29 cellular contexts compared by ENCODE assay signal in genomic region chr6:155256122-155256795, GRCh38. TPM values are rescaled to one million over a fixed set of nuclear protein-coding genes. Genes with fewer than 3 reads are reported as not detected.
DNase-seq lines count a peak whose midpoint lies in the region; ATAC-seq, FAIRE-seq and TF ChIP-seq lines count a peak whose summit lies in the region.
"Had no signal": no experiment of that assay in that cellular context is flagged by ENCODE, and none has a peak within 500 bp of the region (broad histone marks: within the 10 kb centered on the region; RNA-seq: fewer than 3 reads in every experiment).

No MANE protein-coding gene starts in this region.

- no peak overlapping the region for H2AFZ ChIP-seq in K562 (ENCODE audit: low read depth, low read length)

- in situ Hi-C loops in K562 (cut with MboI): no loop called here

- H3K4me3 ChIP-seq in heart right ventricle (no peak overlapping the region), K562 (no peak overlapping the region)

- BruUV-seq in K562 (replicated peaks; lab: Mats Ljungman, UMichigan): no TSS peak

- TF ChIP-seq EP300 in K562 (IDR thresholded peaks at IDR 0.05; ENCODE audit: low read length): no peak

- peak in 6 of 8 donors; percentile 12 to 50 (median 44) for ATAC-seq in heart right ventricle
- no peak for ATAC-seq in left cardiac atrium
- no peak for ATAC-seq in K562
- peak; percentile 52 for ATAC-seq in left ventricle myocardium superior
- ATAC-seq in GM21381 (IDR thresholded peaks at IDR 0.05; ENCODE audit: unreplicated experiment): no peak
- no peak for ATAC-seq in HG02884 (IDR thresholded peaks at IDR 0.05; ENCODE audit: unreplicated experiment)

- CTCF ChIA-PET in K562 (lab: Yijun Ruan, JAX; ENCODE audit: low intra/inter-chr PET ratio): no interaction called here

- POLR2A ChIA-PET in K562 (lab: Yijun Ruan, JAX): no interaction called here

- peaks cover 0 to 100% (median 38%) of the 10 kb centered on the region in 9 donors for H3K36me3 ChIP-seq in heart right ventricle
- H3K36me3 ChIP-seq in K562 (ENCODE audit: control insufficient read depth, insufficient read depth, low read length): peaks cover 94% of the 10 kb centered on the region; the same call in 2 of the 3 replicates

- H3K4me2 ChIP-seq in K562 (ENCODE audit: insufficient read depth, low read length): no peak overlapping the region

- H3K9me3 ChIP-seq in heart right ventricle (no peaks in the 10 kb centered on the region), K562 (replicated peaks; ENCODE audit: control insufficient read depth, insufficient read depth, low read depth, low read length) (no peaks in the 10 kb centered on the region)

- H4K20me1 ChIP-seq in K562 (replicated peaks; ENCODE audit: control insufficient read depth, insufficient read depth, low read length): no peaks in the 10 kb centered on the region

- H3K27me3 ChIP-seq in heart right ventricle (no peaks in the 10 kb centered on the region), K562 (ENCODE audit: control insufficient read depth in 2 of 2, insufficient read depth in 2 of 2, low read length in 2 of 2) (no peaks in the 10 kb centered on the region)

- TF ChIP-seq CTCF in heart right ventricle (IDR thresholded peaks at IDR 0.05) (no peak), K562 (IDR thresholded peaks at IDR 0.05 in 2 of 3, conservative IDR thresholded peaks at IDR 0.05 in 1 of 3; ENCODE audit: insufficient read depth in 2 of 3, low read depth in 1 of 3, low read length in 3 of 3) (no peak)

- TF ChIP-seq RAD21 in K562 (CRISPR knock-in tag; conservative IDR thresholded peaks at IDR 0.05 in 1 of 2, IDR thresholded peaks at IDR 0.05 in 1 of 2): no peak

- H3K79me2 ChIP-seq in K562 (ENCODE audit: control insufficient read depth, insufficient read depth, low read length): no peaks in the 10 kb centered on the region

- no peak overlapping the region for H3K9ac ChIP-seq in K562 (ENCODE audit: insufficient read depth in 1 of 2, low read depth in 2 of 2, low read length in 2 of 2)

- H3K4me1 ChIP-seq in heart right ventricle (peaks cover 0 to 21% (median 6%) of the 10 kb centered on the region in 9 donors), K562 (replicated peaks in 1 of 2; ENCODE audit: control insufficient read depth in 2 of 2, insufficient read depth in 2 of 2, low read length in 2 of 2) (peaks cover 0 to 3% of the 10 kb centered on the region in 2 experiments; a peak in 1 of 5 replicates)

- intact Hi-C loops in heart right ventricle (cut with DNase I): no loop called here
- intact Hi-C loops in left cardiac atrium (cut with DNase I): no loop called here
- intact Hi-C loops in K562 (cut with micrococcal nuclease): no loop called here
- intact Hi-C loops in left ventricle myocardium superior (cut with micrococcal nuclease): no loop called here

- H3K27ac ChIP-seq in heart right ventricle (no peak overlapping the region), K562 (ENCODE audit: extremely low read depth, low read depth, low read length) (no peak overlapping the region)

- FAIRE-seq in K562 (lab: Jason Lieb, UNC): no peak
- FAIRE-seq: A204.1, G401.6, GM12891, GM19239, HTR-8/SVneo had no signal

- TF ChIP-seq POLR2A in K562 (conservative IDR thresholded peaks at IDR 0.05): no peak

- 68 to 75% methylated on average over 13 of the region's 13 CpGs for WGBS in heart right ventricle, 2 donors
- WGBS in K562 (ENCODE audit: insufficient coverage, low coverage, missing lambda C conversion rate): 94% methylated on average over 12 of the region's 13 CpGs

- H3K9me1 ChIP-seq in K562 (ENCODE audit: control insufficient read depth, insufficient read depth, low read length): peaks cover 2% of the 10 kb centered on the region

- peak in 1 of 2 donors; percentile 29 for DNase-seq in heart right ventricle
- no peak for DNase-seq in left cardiac atrium
- peak; percentile 19 for DNase-seq in GM04503 (ENCODE audit: low read depth)
- DNase-seq in K562 (ENCODE audit: extremely low read depth in 1 of 4, low spot score in 3 of 4): no peak
- no peak for DNase-seq in left ventricle myocardium superior
- no peak for DNase-seq in activated T-cell treated with anti-CD3 and anti-CD28 coated beads, Interleukin-2, amount 50 U/mL, for 48 hours
- DNase-seq: C1 segment of cervical spinal cord; CD4-positive, alpha-beta memory T cell; COR-L47; DMS53; H7; NCI-H1048; NCI-H1417; NCI-H1694 treated with DMSO at 0.1 percent for 48 hours; NCI-H2081; NCI-H2227 treated with DMSO at 0.1 percent for 48 hours; NCI-H526 treated with DMSO at 0.1 percent for 48 hours; RPMI8226; SHP77 treated with DMSO at 0.1 percent for 48 hours had no signal

TF ChIP-seq in K562, 482 proteins besides CTCF, POLR2A, EP300 and RAD21 (continues in another document):
- no peak for TF ChIP-seq ZNF311 (CRISPR knock-in tag; IDR thresholded peaks at IDR 0.05)
- TF ChIP-seq CBX2 (IDR thresholded peaks at IDR 0.05; ENCODE audit: insufficient read depth, low read length, poor library complexity, severe bottlenecking): no peak
- peak; percentile 27; the same call in 1 of the 2 replicates for TF ChIP-seq C11orf30 (IDR thresholded peaks at IDR 0.05; ENCODE audit: low read depth)
- TF ChIP-seq, protein P1, sequence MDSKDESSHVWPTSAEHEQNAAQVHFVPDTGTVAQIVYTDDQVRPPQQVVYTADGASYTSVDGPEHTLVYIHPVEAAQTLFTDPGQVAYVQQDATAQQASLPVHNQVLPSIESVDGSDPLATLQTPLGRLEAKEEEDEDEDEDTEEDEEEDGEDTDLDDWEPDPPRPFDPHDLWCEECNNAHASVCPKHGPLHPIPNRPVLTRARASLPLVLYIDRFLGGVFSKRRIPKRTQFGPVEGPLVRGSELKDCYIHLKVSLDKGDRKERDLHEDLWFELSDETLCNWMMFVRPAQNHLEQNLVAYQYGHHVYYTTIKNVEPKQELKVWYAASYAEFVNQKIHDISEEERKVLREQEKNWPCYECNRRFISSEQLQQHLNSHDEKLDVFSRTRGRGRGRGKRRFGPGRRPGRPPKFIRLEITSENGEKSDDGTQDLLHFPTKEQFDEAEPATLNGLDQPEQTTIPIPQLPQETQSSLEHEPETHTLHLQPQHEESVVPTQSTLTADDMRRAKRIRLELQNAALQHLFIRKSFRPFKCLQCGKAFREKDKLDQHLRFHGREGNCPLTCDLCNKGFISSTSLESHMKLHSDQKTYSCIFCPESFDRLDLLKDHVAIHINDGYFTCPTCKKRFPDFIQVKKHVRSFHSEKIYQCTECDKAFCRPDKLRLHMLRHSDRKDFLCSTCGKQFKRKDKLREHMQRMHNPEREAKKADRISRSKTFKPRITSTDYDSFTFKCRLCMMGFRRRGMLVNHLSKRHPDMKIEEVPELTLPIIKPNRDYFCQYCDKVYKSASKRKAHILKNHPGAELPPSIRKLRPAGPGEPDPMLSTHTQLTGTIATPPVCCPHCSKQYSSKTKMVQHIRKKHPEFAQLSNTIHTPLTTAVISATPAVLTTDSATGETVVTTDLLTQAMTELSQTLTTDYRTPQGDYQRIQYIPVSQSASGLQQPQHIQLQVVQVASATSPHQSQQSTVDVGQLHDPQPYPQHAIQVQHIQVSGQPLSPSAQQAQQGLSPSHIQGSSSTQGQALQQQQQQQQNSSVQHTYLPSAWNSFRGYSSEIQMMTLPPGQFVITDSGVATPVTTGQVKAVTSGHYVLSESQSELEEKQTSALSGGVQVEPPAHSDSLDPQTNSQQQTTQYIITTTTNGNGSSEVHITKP (IDR thresholded peaks at IDR 0.05; ENCODE audit: partially characterized antibody): no peak
- TF ChIP-seq TRIM28 (IDR thresholded peaks at IDR 0.05): no peak

RNA-seq across cellular contexts. Expression of gene CLDN20, which starts 7.6 kb away (rescaled TPM):
- total RNA-seq in heart right ventricle (not detected), left cardiac atrium (not detected), K562 (2014; rRNA removed) (not detected in 2 replicates), K562 (2014; rRNA removed; fragmentation: Illumina TruSeq; extraction: Trizol) (not detected in 2 replicates), K562 (2015; rRNA removed; fragmentation: Illumina TruSeq; extraction: Trizol) (not detected in 2 replicates), K562 (2021) (not detected in 2 replicates), left ventricle myocardium superior (not detected)
- polyA plus RNA-seq in heart right ventricle (not detected), K562 (2011; rRNA removed) (not detected in 2 replicates), K562 (2014; fragmentation: Illumina TruSeq; extraction: Trizol) (not detected in 2 replicates), K562 (2014; fragmentation: Nextera tagmentation; extraction: Ambion mirVana) (not detected), K562 (2014; rRNA removed) (not detected in 2 replicates)
- total RNA-seq in K562 (2011; cell fraction: chromatin; rRNA removed; ENCODE audit: low replicate concordance): not detected in 2 replicates
- not detected in 2 replicates for total RNA-seq in K562 (2011; cell fraction: nucleolus; rRNA removed)
- not detected in 2 replicates for total RNA-seq in K562 (2011; cell fraction: nucleoplasm; rRNA removed)
- not detected in 2 replicates for polyA plus RNA-seq in K562 (2011; cell fraction: cytosol; rRNA removed)
- not detected in 2 replicates for polyA plus RNA-seq in K562 (2011; cell fraction: nucleus; rRNA removed)
- polyA plus RNA-seq in K562 (2012): 0.18 and 0.26 TPM in 2 replicates
- polyA minus RNA-seq in K562 (2011; rRNA and poly(A)+ RNA removed): not detected in 2 replicates
- polyA minus RNA-seq in K562 (2011; cell fraction: cytosol; rRNA and poly(A)+ RNA removed): not detected in 2 replicates
- polyA minus RNA-seq in K562 (2011; cell fraction: nucleus; rRNA and poly(A)+ RNA removed): not detected in 2 replicates
- total RNA-seq: CD4-positive, alpha-beta memory T cell; Daoy; H7; NCI-H460 had no signal
- polyA plus RNA-seq: AG04450; CD4-positive, alpha-beta memory T cell had no signal

RNA-seq across cellular contexts. Expression of gene TFB1M, which starts 58.0 kb away (rescaled TPM):
- total RNA-seq in heart right ventricle (10 to 100 TPM; 12.8 to 23.1 (median 17.9) TPM), left cardiac atrium (10 to 100 TPM; 13.9 to 15.6 TPM), K562 (2014; rRNA removed) (34.5 and 34.6 TPM in 2 replicates), K562 (2014; rRNA removed; fragmentation: Illumina TruSeq; extraction: Trizol) (48.8 and 52.4 TPM in 2 replicates), K562 (2015; rRNA removed; fragmentation: Illumina TruSeq; extraction: Trizol) (36.8 and 42.8 TPM in 2 replicates), K562 (2021) (35.6 and 50.7 TPM in 2 replicates), left ventricle myocardium superior (16.8 TPM)
- polyA plus RNA-seq in heart right ventricle (10 to 100 TPM in 1 of 2 donors, 1 to 10 TPM in 1; 9.7 to 21.5 TPM), K562 (2011; rRNA removed) (32.8 and 40.4 TPM in 2 replicates), K562 (2014; fragmentation: Illumina TruSeq; extraction: Trizol) (34.6 and 39.7 TPM in 2 replicates), K562 (2014; fragmentation: Nextera tagmentation; extraction: Ambion mirVana) (100 to 1,000 TPM; 129 to 145 TPM), K562 (2014; rRNA removed) (36.6 and 37.6 TPM in 2 replicates)
- 78.0 and 128 TPM in 2 replicates for total RNA-seq in K562 (2011; cell fraction: chromatin; rRNA removed; ENCODE audit: low replicate concordance)
- 43.4 and 57.8 TPM in 2 replicates for total RNA-seq in K562 (2011; cell fraction: nucleolus; rRNA removed)
- total RNA-seq in K562 (2011; cell fraction: nucleoplasm; rRNA removed): 59.3 and 74.2 TPM in 2 replicates
- 18.9 and 23.9 TPM in 2 replicates for polyA plus RNA-seq in K562 (2011; cell fraction: cytosol; rRNA removed)
- polyA plus RNA-seq in K562 (2011; cell fraction: nucleus; rRNA removed): 50.5 and 51.9 TPM in 2 replicates
- polyA plus RNA-seq in K562 (2012): 19.3 and 23.7 TPM in 2 replicates
- polyA minus RNA-seq in K562 (2011; rRNA and poly(A)+ RNA removed): 55.1 and 57.5 TPM in 2 replicates
- polyA minus RNA-seq in K562 (2011; cell fraction: cytosol; rRNA and poly(A)+ RNA removed): 17.5 and 20.9 TPM in 2 replicates
- polyA minus RNA-seq in K562 (2011; cell fraction: nucleus; rRNA and poly(A)+ RNA removed): 80.4 and 104 TPM in 2 replicates

Comparison
In these comparisons a context has a peak if more than half of its experiments do, and no peak if none do; other contexts are left out.
1. ATAC-seq: peak in heart right ventricle (6 of 8) and left ventricle myocardium superior (single experiment); none in left cardiac atrium (0 of 2), K562 (single experiment), GM21381 (single experiment) and HG02884 (single experiment).